10 cellular contexts compared by ENCODE assay signal in genomic region chr10:73865459-73866442, GRCh38. TPM values are rescaled to one million over a fixed set of nuclear protein-coding genes. Genes with fewer than 3 reads are reported as not detected.
DNase-seq lines count a peak whose midpoint lies in the region; ATAC-seq and TF ChIP-seq lines count a peak whose summit lies in the region.
"Had no signal": no experiment of that assay in that cellular context is flagged by ENCODE, and none has a peak within 500 bp of the region (broad histone marks: within the 10 kb centered on the region; RNA-seq: fewer than 3 reads in every experiment).

No MANE protein-coding gene starts in this region.

- peak; percentile 48 to 70 for ATAC-seq in right cardiac atrium

- H3K36me3 ChIP-seq in Loucy (ENCODE audit: insufficient read depth, low read length) (peaks cover 21% of the 10 kb centered on the region; the same call in 1 of the 2 replicates), thymus (ENCODE audit: control insufficient read depth, insufficient read depth) (peaks cover 23% of the 10 kb centered on the region)

- TF ChIP-seq CTCF in Loucy (conservative IDR thresholded peaks at IDR 0.05; ENCODE audit: low read length), result no peak

- peaks cover 93% of the 10 kb centered on the region for H3K79me2 ChIP-seq in Loucy (ENCODE audit: insufficient read depth, low read length)

- intact Hi-C loops in right cardiac atrium (cut with DNase I), result no loop called here

- peak overlapping the region; percentile 81 for H3K9ac ChIP-seq in Loucy (ENCODE audit: low read depth, low read length, poor library complexity, severe bottlenecking)

- H3F3A ChIP-seq in Loucy (ENCODE audit: low read depth), result peaks cover 10% of the 10 kb centered on the region

- H3K9me3 ChIP-seq in Loucy (ENCODE audit: insufficient read depth, low read depth, low read length) (no peaks in the 10 kb centered on the region), right cardiac atrium (ENCODE audit: control insufficient read depth, low read length) (no peaks in the 10 kb centered on the region), thymus (ENCODE audit: control insufficient read depth) (no peaks in the 10 kb centered on the region)
- H3K9me3 ChIP-seq: SJSA1 had no signal

- peak overlapping the region; percentile 96 for H3K4me2 ChIP-seq in Loucy (ENCODE audit: low read depth, low read length, poor library complexity, severe bottlenecking)

- H3K4me3 ChIP-seq in Loucy (ENCODE audit: low read length, poor library complexity, severe bottlenecking) (peak overlapping the region; percentile 72), right cardiac atrium (ENCODE audit: low read length) (no peak overlapping the region), thymus (ENCODE audit: low read length) (peak overlapping the region; percentile 22)
- H3K4me3 ChIP-seq: SJSA1 had no signal

- H3K4me1 ChIP-seq in Loucy (ENCODE audit: insufficient read depth, low read length, poor library complexity, severe bottlenecking) (peaks cover 86% of the 10 kb centered on the region), right cardiac atrium (ENCODE audit: control insufficient read depth, insufficient read depth, low read length) (peaks cover 5% of the 10 kb centered on the region), thymus (ENCODE audit: control insufficient read depth, insufficient read depth, low read length) (peaks cover 12% of the 10 kb centered on the region)
- H3K4me1 ChIP-seq: SJSA1 had no signal

- H3K27me3 ChIP-seq in Loucy (ENCODE audit: insufficient read depth, low read length, poor library complexity, severe bottlenecking) (no peaks in the 10 kb centered on the region), right cardiac atrium (ENCODE audit: control insufficient read depth, insufficient read depth) (no peaks in the 10 kb centered on the region), thymus (ENCODE audit: control insufficient read depth, insufficient read depth) (no peaks in the 10 kb centered on the region)
- H3K27me3 ChIP-seq: SJSA1 had no signal

- WGBS in right cardiac atrium, result 62% methylated on average over 11 of the region's 11 CpGs
- 22% methylated on average over 11 of the region's 11 CpGs for WGBS in thymus

- H4K20me1 ChIP-seq in Loucy (ENCODE audit: insufficient read depth, low read length, poor library complexity, severe bottlenecking), result no peaks in the 10 kb centered on the region

- H3K27ac ChIP-seq in right cardiac atrium (ENCODE audit: low read length) (peak overlapping the region; percentile 71), thymus (ENCODE audit: low read depth) (peak overlapping the region; percentile 90)
- H3K27ac ChIP-seq: 22Rv1, SJSA1 had no signal

- H2AFZ ChIP-seq in Loucy (ENCODE audit: low read length), result no peak overlapping the region

- no peaks in the 10 kb centered on the region for H3K9me2 ChIP-seq in Loucy (replicated peaks; ENCODE audit: low read depth, low read length)

- DNase-seq in NK-92 treated with Interleukin-12 subunit alpha and Interleukin-12 subunit beta, amount 100 ng/mL, for 24 hours (lab: John Stamatoyannopoulos, UW), result peak; percentile 68
- DNase-seq in NK-92 (lab: John Stamatoyannopoulos, UW; ENCODE audit: unreplicated experiment), result no peak
- peak; percentile 42 for DNase-seq in activated T-cell treated with anti-CD3 and anti-CD28 coated beads, Interleukin-2, amount 50 U/mL, for 1 hour
- DNase-seq in right cardiac atrium, result peak; percentile 45 to 81 (median 78)
- DNase-seq in DMS79 treated with DMSO at 0.1 percent for 48 hours (lab: John Stamatoyannopoulos, UW), result no peak
- DNase-seq in NCI-H1105 treated with DMSO at 0.1 percent for 48 hours (lab: John Stamatoyannopoulos, UW), result no peak

RNA-seq across cellular contexts. Expression of gene CAMK2G, which starts 8.6 kb away (rescaled TPM):
- total RNA-seq in right cardiac atrium, result 10 to 100 TPM; 10.0 to 18.2 (median 13.7) TPM
- polyA plus RNA-seq in right cardiac atrium, result 7.3 TPM
- 17.2 TPM for polyA plus RNA-seq in thymus

RNA-seq across cellular contexts. Expression of gene PLAU, which starts 45.2 kb away (rescaled TPM):
- 1 to 10 TPM; 4.8 to 7.1 (median 5.6) TPM for total RNA-seq in right cardiac atrium
- polyA plus RNA-seq in right cardiac atrium (7.0 TPM), thymus (20.3 TPM)

RNA-seq across cellular contexts. Expression of gene NDST2, which starts 54.4 kb away (rescaled TPM):
- total RNA-seq in right cardiac atrium, result 10 to 100 TPM; 13.8 to 17.5 (median 15.5) TPM
- polyA plus RNA-seq in right cardiac atrium, result 9.6 TPM
- polyA plus RNA-seq in thymus, result 21.2 TPM

Comparison
In these comparisons a context has a peak if more than half of its experiments do, and no peak if none do; other contexts are left out.
1. DNase-seq: peak in NK-92 treated with Interleukin-12 subunit alpha and Interleukin-12 subunit beta, amount 100 ng/mL, for 24 hours (single experiment), activated T-cell treated with anti-CD3 and anti-CD28 coated beads, Interleukin-2, amount 50 U/mL, for 1 hour (single experiment) and right cardiac atrium (3 of 3); none in NK-92 (single experiment), DMS79 treated with DMSO at 0.1 percent for 48 hours (single experiment) and NCI-H1105 treated with DMSO at 0.1 percent for 48 hours (single experiment).